In the genomic region with DNA sequence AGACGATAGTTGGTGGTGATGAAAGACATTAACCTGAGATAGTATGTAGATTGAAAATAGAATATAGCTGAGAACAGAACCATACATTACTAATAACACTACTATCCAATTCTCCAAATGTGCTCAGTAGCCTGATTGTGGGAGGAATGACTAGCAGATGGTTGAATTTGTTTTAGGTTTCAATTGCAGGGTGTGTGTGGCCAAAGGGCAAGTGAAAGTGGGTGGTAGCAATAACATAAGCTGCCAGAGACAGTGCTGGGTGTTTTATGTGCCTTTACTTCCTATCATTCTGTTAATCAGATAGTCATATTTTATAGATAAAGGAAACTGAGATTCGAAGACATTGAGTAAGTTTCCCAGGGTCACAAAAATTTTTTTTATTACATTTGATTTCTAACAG, we compare ENCODE assay signal across 35 cellular contexts.
"Had no signal": no experiment of that assay in that cellular context is flagged by ENCODE, and none has a peak within 500 bp of the region (broad histone marks: within the 10 kb centered on the region; RNA-seq: fewer than 3 reads in every experiment).

No MANE protein-coding gene starts in this region.

- H3K4me3 ChIP-seq: adrenal gland, body of pancreas, breast epithelium, MG63, Peyer's patch, SJSA1 had no signal

- ATAC-seq: activated CD4-positive, CD25-positive, alpha-beta regulatory T cell treated with anti-CD3 and anti-CD28 coated beads, Interleukin-2, amount 50 U/mL, for 24 hours; activated naive CD4-positive, alpha-beta T cell treated with anti-CD3 and anti-CD28 coated beads, Interleukin-2, amount 50 U/mL, for 72 hours; activated T-cell treated with anti-CD3 and anti-CD28 coated beads, Interleukin-2, amount 50 U/mL, for 4 hours; body of pancreas; PC-3; WTC11 had no signal

- H3K27me3 Mint-ChIP-seq: activated CD4-positive, alpha-beta memory T cell treated with anti-CD3 and anti-CD28 coated beads for 36 hours had no signal

- H3K4me1 ChIP-seq: adrenal gland, body of pancreas, breast epithelium, Peyer's patch, SJSA1 had no signal

- H3K36me3 ChIP-seq: adrenal gland, breast epithelium, MG63, Peyer's patch, SJSA1 had no signal

- H3K9me3 ChIP-seq: body of pancreas, MG63, Peyer's patch, SJSA1, SK-N-SH had no signal

- H3K27ac ChIP-seq: adrenal gland, body of pancreas, breast epithelium, Peyer's patch, SJSA1 had no signal

- FAIRE-seq: astrocyte, TTC549 had no signal

- H3K36me3 Mint-ChIP-seq: activated CD4-positive, alpha-beta memory T cell treated with anti-CD3 and anti-CD28 coated beads for 36 hours; WTC11 had no signal

- H3K27me3 ChIP-seq: adrenal gland, body of pancreas, breast epithelium, MG63, Peyer's patch, SJSA1 had no signal

- H3K27ac Mint-ChIP-seq: activated CD4-positive, alpha-beta memory T cell treated with anti-CD3 and anti-CD28 coated beads for 36 hours; activated naive CD4-positive, alpha-beta T cell treated with anti-CD3 and anti-CD28 coated beads for 36 hours; activated naive CD4-positive, alpha-beta T cell treated with anti-CD3 and anti-CD28 coated beads, Interleukin-2, amount 50 U/mL, for 72 hours; activated T-helper 1 cell treated with anti-CD3 and anti-CD28 coated beads, Interleukin-12 subunit alpha, Interleukin-12 subunit beta, Interleukin-2, Interleukin-4 antibody, amounts not matched to agents 30 ng/mL and 10 ng/mL and 1 ng/mL, durations not matched to agents 14 hours and 24 hours and 36 hours; T-helper 1 cell treated with Interleukin-12 subunit alpha and Interleukin-12 subunit beta and Interleukin-4 antibody, amounts not matched to agents 30 μg/mL and 1 μg/mL, for 36 hours; T-helper 2 cell treated with Interferon-gamma antibody and Interleukin-4, amounts not matched to agents 5 μg/mL and 100 μg/mL, for 36 hours; WTC11 had no signal

- H3K4me3 Mint-ChIP-seq: activated CD4-positive, alpha-beta memory T cell treated with anti-CD3 and anti-CD28 coated beads for 36 hours; activated naive CD4-positive, alpha-beta T cell treated with anti-CD3 and anti-CD28 coated beads for 36 hours; activated T-cell treated with anti-CD3 and anti-CD28 coated beads, Interleukin-2, amount 50 U/mL, for 4 hours; activated T-helper 1 cell treated with anti-CD3 and anti-CD28 coated beads, Interleukin-12 subunit alpha, Interleukin-12 subunit beta, Interleukin-2, Interleukin-4 antibody, amounts not matched to agents 30 ng/mL and 10 ng/mL and 1 ng/mL, durations not matched to agents 14 hours and 24 hours and 36 hours; T-helper 1 cell treated with Interleukin-12 subunit alpha and Interleukin-12 subunit beta and Interleukin-4 antibody, amounts not matched to agents 30 μg/mL and 1 μg/mL, for 36 hours; T-helper 2 cell treated with Interferon-gamma antibody and Interleukin-4, amounts not matched to agents 5 μg/mL and 100 μg/mL, for 36 hours; WTC11 had no signal

- H3K9me3 Mint-ChIP-seq: activated CD4-positive, alpha-beta memory T cell treated with anti-CD3 and anti-CD28 coated beads for 36 hours; activated naive CD4-positive, alpha-beta T cell treated with anti-CD3 and anti-CD28 coated beads for 36 hours; activated T-helper 1 cell treated with anti-CD3 and anti-CD28 coated beads, Interleukin-12 subunit alpha, Interleukin-12 subunit beta, Interleukin-2, Interleukin-4 antibody, amounts not matched to agents 30 ng/mL and 10 ng/mL and 1 ng/mL, durations not matched to agents 14 hours and 24 hours and 36 hours; T-helper 1 cell treated with Interleukin-12 subunit alpha and Interleukin-12 subunit beta and Interleukin-4 antibody, amounts not matched to agents 30 μg/mL and 1 μg/mL, for 36 hours; T-helper 2 cell treated with Interferon-gamma antibody and Interleukin-4, amounts not matched to agents 5 μg/mL and 100 μg/mL, for 36 hours had no signal

- DNase-seq: activated CD4-positive, alpha-beta memory T cell treated with anti-CD3 and anti-CD28 coated beads for 36 hours; activated CD4-positive, alpha-beta T cell treated with anti-CD3 and anti-CD28 coated beads for 4 hours; activated CD4-positive, alpha-beta T cell treated with anti-CD3 and anti-CD28 coated beads, Interleukin-2, amount 50 U/mL, for 1 hour; activated CD8-positive, alpha-beta memory T cell treated with anti-CD3 and anti-CD28 coated beads, Interleukin-2, amount 50 U/mL, for 4 hours; activated gamma-delta T cell treated with Interleukin-2 at 50 U/mL for 16 hours; activated naive CD4-positive, alpha-beta T cell treated with anti-CD3 and anti-CD28 coated beads for 36 hours; activated T-cell treated with anti-CD3 and anti-CD28 coated beads for 4 hours; activated T-cell treated with anti-CD3 and anti-CD28 coated beads, Interleukin-2, amount 50 U/mL, for 4 hours; adrenal gland; body of pancreas; Kasumi-1; KG1; MG63; NCI-H1048; NCI-H1436 treated with DMSO at 0.1 percent for 48 hours; NCI-H1694 treated with DMSO at 0.1 percent for 48 hours; NCI-H2029; NCI-H345; NCI-H524 treated with DMSO at 0.1 percent for 48 hours; NK-92 treated with Interleukin-12 subunit alpha and Interleukin-12 subunit beta, amount 100 ng/mL, for 24 hours; PC-3; RPMI8226; SHP77 treated with DMSO at 0.1 percent for 48 hours; SK-N-SH had no signal
